ENCODE assay signal across 8 cellular contexts in the genomic region with DNA sequence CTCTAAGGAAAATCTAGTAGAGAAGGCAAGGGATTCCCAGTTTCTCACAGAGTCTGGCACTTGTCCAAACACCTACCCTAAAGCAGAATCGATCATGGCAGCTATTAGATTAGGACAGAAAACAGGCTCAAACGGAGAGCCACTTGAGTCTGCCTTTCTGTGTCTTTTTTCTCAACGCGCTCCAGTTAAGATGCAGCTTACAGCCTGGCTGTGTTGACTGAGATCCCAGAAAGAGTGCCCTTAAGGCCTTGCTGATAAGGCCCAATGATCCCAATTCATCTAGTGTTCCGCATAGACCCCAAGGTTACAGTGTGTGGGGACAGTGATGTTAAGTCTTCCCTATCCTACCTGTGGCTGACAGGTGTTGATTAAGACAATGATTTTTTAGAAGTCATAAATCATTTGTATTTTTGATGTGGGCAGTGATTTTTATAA. TPM values are rescaled to one million over a fixed set of nuclear protein-coding genes. Genes with fewer than 3 reads are reported as not detected.
DNase-seq lines count a peak whose midpoint lies in the region; ATAC-seq and TF ChIP-seq lines count a peak whose summit lies in the region.

No MANE protein-coding gene starts in this region.

- H3K27me3 Mint-ChIP-seq in brain (peaks cover 36% of the 10 kb centered on the region), memory B cell (peaks cover 5% of the 10 kb centered on the region)

- DNase-seq in DMS153 treated with DMSO at 0.1 percent for 48 hours (lab: John Stamatoyannopoulos, UW; ENCODE audit: unreplicated experiment) (peak; percentile 78), DMS153 (lab: John Stamatoyannopoulos, UW) (no peak), NCI-H2227 treated with DMSO at 0.1 percent for 48 hours (lab: John Stamatoyannopoulos, UW) (peak; percentile 39), memory B cell (ENCODE audit: low spot score in 2 of 2) (no peak), activated gamma-delta T cell treated with Interleukin-2 at 50 U/mL for 16 hours (no peak)

- ATAC-seq in memory B cell (ENCODE audit: low read depth), result no peak
- ATAC-seq in GM21515 (IDR thresholded peaks at IDR 0.05; ENCODE audit: unreplicated experiment), result no peak

- H3K36me3 Mint-ChIP-seq in brain (peaks cover 33% of the 10 kb centered on the region), memory B cell (peaks cover 11% of the 10 kb centered on the region)

- H3K4me3 Mint-ChIP-seq in brain, result peak overlapping the region; percentile 95 to 99 (median 97)
- peak overlapping the region; percentile 98 for H3K4me3 Mint-ChIP-seq in memory B cell

- peaks cover 3% of the 10 kb centered on the region for H3K36me3 ChIP-seq in urinary bladder (ENCODE audit: insufficient read depth)

- H3K4me1 Mint-ChIP-seq in brain, result peaks cover 35% of the 10 kb centered on the region
- H3K4me1 Mint-ChIP-seq in memory B cell, result peaks cover 11% of the 10 kb centered on the region

- no peak for TF ChIP-seq CTCF in brain (conservative IDR thresholded peaks at IDR 0.05)

- H3K4me3 ChIP-seq in urinary bladder (ENCODE audit: low read depth, low read length), result peak overlapping the region; percentile 73

- H3K27ac Mint-ChIP-seq in brain (peak overlapping the region; percentile 97 to 99 (median 99)), memory B cell (peak overlapping the region; percentile 97)

- H3K27ac ChIP-seq in urinary bladder (ENCODE audit: low read depth), result no peak overlapping the region

- no peaks in the 10 kb centered on the region for H3K4me1 ChIP-seq in urinary bladder (ENCODE audit: insufficient read depth)

- 25% methylated on average over 5 of the region's 5 CpGs for WGBS in urinary bladder

- H3K9me3 Mint-ChIP-seq in brain (peaks cover 0 to 3% (median 0%) of the 10 kb centered on the region in 5 experiments), memory B cell (no peaks in the 10 kb centered on the region)

RNA-seq across cellular contexts. Expression of a gene that starts 1.0 kb away (rescaled TPM):
- 8.0 TPM for polyA plus RNA-seq in brain (ENCODE audit: insufficient read depth, low read depth, low replicate concordance)
- total RNA-seq in urinary bladder, result 134 TPM
- polyA plus RNA-seq in urinary bladder, result 33.3 TPM

Comparison
In these comparisons a context has a peak if more than half of its experiments do, and no peak if none do; other contexts are left out.
1. DNase-seq: peak in DMS153 treated with DMSO at 0.1 percent for 48 hours (single experiment) and NCI-H2227 treated with DMSO at 0.1 percent for 48 hours (single experiment); none in DMS153 (single experiment), memory B cell (0 of 2) and activated gamma-delta T cell treated with Interleukin-2 at 50 U/mL for 16 hours (single experiment).